13 cellular contexts compared by ENCODE assay signal in genomic region chr4:17595471-17596005, GRCh38.
DNase-seq lines count a peak whose midpoint lies in the region; ATAC-seq lines count a peak whose summit lies in the region.
"Had no signal": no experiment of that assay in that cellular context is flagged by ENCODE, and none has a peak within 500 bp of the region (broad histone marks: within the 10 kb centered on the region; RNA-seq: fewer than 3 reads in every experiment).

No MANE protein-coding gene starts in this region.

- H3K27me3 Mint-ChIP-seq in dendritic cell treated with granulocyte-macrophage colony-stimulating factor and Interleukin-4, amounts not matched to agents 40 ng/mL and 50 ng/mL, for 4 days = no peaks in the 10 kb centered on the region

- H3K4me1 Mint-ChIP-seq in dendritic cell treated with granulocyte-macrophage colony-stimulating factor and Interleukin-4, amounts not matched to agents 40 ng/mL and 50 ng/mL, for 4 days (ENCODE audit: low read depth) = peaks cover 42% of the 10 kb centered on the region

- peak overlapping the region; percentile 23 for H3K4me3 Mint-ChIP-seq in dendritic cell treated with granulocyte-macrophage colony-stimulating factor and Interleukin-4, amounts not matched to agents 40 ng/mL and 50 ng/mL, for 4 days

- H3K9me3 Mint-ChIP-seq in dendritic cell treated with granulocyte-macrophage colony-stimulating factor and Interleukin-4, amounts not matched to agents 40 ng/mL and 50 ng/mL, for 4 days = no peaks in the 10 kb centered on the region

- intact Hi-C loops in dendritic cell treated with granulocyte-macrophage colony-stimulating factor and Interleukin-4, amounts not matched to agents 40 ng/mL and 50 ng/mL, for 4 days (cut with micrococcal nuclease) = loop anchor here (2.0 kb wide), 1 partner anchor 15 kb away; no protein-coding TSS in a partner anchor

- peaks cover 100% of the 10 kb centered on the region for H3K36me3 Mint-ChIP-seq in dendritic cell treated with granulocyte-macrophage colony-stimulating factor and Interleukin-4, amounts not matched to agents 40 ng/mL and 50 ng/mL, for 4 days (ENCODE audit: low read depth)

- ATAC-seq in GM18508 (IDR thresholded peaks at IDR 0.05; ENCODE audit: insufficient read depth, unreplicated experiment) (peak; percentile 95), GM21515 (IDR thresholded peaks at IDR 0.05; ENCODE audit: unreplicated experiment) (peak; percentile 84), HG03280 (IDR thresholded peaks at IDR 0.05; ENCODE audit: unreplicated experiment) (peak; percentile 72)

- H3K27ac Mint-ChIP-seq in dendritic cell treated with granulocyte-macrophage colony-stimulating factor and Interleukin-4, amounts not matched to agents 40 ng/mL and 50 ng/mL, for 4 days = peak overlapping the region; percentile 75

- DNase-seq in NCI-H146 treated with DMSO at 0.1 percent for 48 hours (lab: John Stamatoyannopoulos, UW; ENCODE audit: unreplicated experiment) = no peak
- DNase-seq in NCI-H345 treated with DMSO at 0.1 percent for 48 hours (lab: John Stamatoyannopoulos, UW; ENCODE audit: unreplicated experiment) = no peak
- no peak for DNase-seq in activated CD4-positive, alpha-beta T cell treated with anti-CD3 and anti-CD28 coated beads for 48 hours
- no peak for DNase-seq in dedifferentiated amniotic fluid mesenchymal stem cell (ENCODE audit: extremely low spot score)
- DNase-seq: colonic mucosa; DND-41; NCI-H82; pancreas; stimulated activated CD8-positive, alpha-beta memory T cell treated with anti-CD3 and anti-CD28 coated beads, Interleukin-4, amount 100 ng/mL, for 48 hours had no signal
